Comparison of ENCODE assay signal across 16 cellular contexts in genomic region chr1:30923597-30923996, GRCh38.
"Had no signal": no experiment of that assay in that cellular context is flagged by ENCODE, and none has a peak within 500 bp of the region (broad histone marks: within the 10 kb centered on the region; RNA-seq: fewer than 3 reads in every experiment).

No MANE protein-coding gene starts in this region.

- DNase-seq: activated CD4-positive, alpha-beta T cell treated with anti-CD3 and anti-CD28 coated beads, Interleukin-2, amount 50 U/mL, for 48 hours; activated CD4-positive, CD25-positive, alpha-beta regulatory T cell treated with anti-CD3 and anti-CD28 coated beads, Interleukin-2, amount 50 U/mL, for 72 hours; activated gamma-delta T cell treated with Interleukin-2 at 50 U/mL for 16 hours; activated T-cell treated with anti-CD3 and anti-CD28 coated beads, Interleukin-2, amount 50 U/mL, for 48 hours; central memory CD4-positive, alpha-beta T cell; effector memory CD4-positive, alpha-beta T cell; lower lobe of right lung; midbrain; naive B cell; stimulated activated CD4-positive, alpha-beta T cell treated with anti-CD3 and anti-CD28 coated beads, Interleukin-4, amount 100 ng/mL, for 4 hours; stomach had no signal

- H3K27ac Mint-ChIP-seq: naive B cell; T-helper 2 cell treated with Interferon-gamma antibody and Interleukin-4, amounts not matched to agents 5 μg/mL and 100 μg/mL, for 36 hours had no signal

- H3K27me3 ChIP-seq: ascending aorta, stomach had no signal

- H3K4me1 ChIP-seq: ascending aorta, stomach had no signal

- H3K9me3 ChIP-seq: ascending aorta, lower lobe of right lung, stomach, thoracic aorta had no signal

- H3K9me3 Mint-ChIP-seq: naive B cell; T-helper 2 cell treated with Interferon-gamma antibody and Interleukin-4, amounts not matched to agents 5 μg/mL and 100 μg/mL, for 36 hours had no signal

- H3K4me3 Mint-ChIP-seq: naive B cell; T-helper 2 cell treated with Interferon-gamma antibody and Interleukin-4, amounts not matched to agents 5 μg/mL and 100 μg/mL, for 36 hours had no signal

- H3K27ac ChIP-seq: ascending aorta, epithelial cell of prostate, lower lobe of right lung, skin epidermis, stomach, thoracic aorta had no signal

- H3K36me3 ChIP-seq: ascending aorta, lower lobe of right lung, stomach, thoracic aorta had no signal

- H3K4me3 ChIP-seq: ascending aorta, lower lobe of right lung, skin epidermis, stomach, thoracic aorta had no signal

- ATAC-seq: lower lobe of right lung had no signal

- H3K36me3 Mint-ChIP-seq: naive B cell had no signal
